ENCODE assay signal across 14 cellular contexts in the genomic region with DNA sequence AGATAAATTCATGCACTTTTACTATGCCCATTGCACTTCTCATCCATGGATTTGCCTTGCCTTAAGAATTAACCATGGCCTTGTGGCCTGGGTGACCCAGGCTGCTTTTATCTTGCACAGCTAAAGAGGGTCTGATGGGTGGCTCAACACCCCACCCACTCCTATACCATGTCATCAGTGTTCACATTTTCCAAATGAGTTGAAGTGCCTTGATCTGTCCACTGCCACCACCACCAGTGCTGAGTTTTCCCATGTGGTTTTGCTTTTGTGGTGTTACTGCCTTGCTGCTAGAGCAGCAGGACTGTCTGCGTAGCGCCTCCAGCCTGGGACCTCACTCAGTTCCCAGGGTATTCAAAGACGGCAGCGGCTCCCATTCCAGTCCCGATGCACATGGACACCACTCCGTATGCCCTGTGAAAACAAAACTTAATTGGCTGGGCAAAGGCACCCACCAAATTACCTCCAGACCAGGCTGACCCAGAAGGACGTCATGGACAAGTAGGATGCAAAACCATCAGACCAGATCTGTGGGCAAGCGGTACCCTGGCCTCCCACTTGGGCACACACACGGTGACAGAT. TPM values are rescaled to one million over a fixed set of nuclear protein-coding genes. Genes with fewer than 3 reads are reported as not detected.
DNase-seq lines count a peak whose midpoint lies in the region; ATAC-seq and TF ChIP-seq lines count a peak whose summit lies in the region.
"Had no signal": no experiment of that assay in that cellular context is flagged by ENCODE, and none has a peak within 500 bp of the region (broad histone marks: within the 10 kb centered on the region; RNA-seq: fewer than 3 reads in every experiment).

No MANE protein-coding gene starts in this region.

- TF ChIP-seq CTCF in type B pancreatic cell (conservative IDR thresholded peaks at IDR 0.05): no peak

- H3K9me3 Mint-ChIP-seq in activated T-helper 17 cell treated with anti-CD3 and anti-CD28 coated beads, Interleukin-2, amount 50 U/mL, for 72 hours: no peaks in the 10 kb centered on the region
- H3K9me3 Mint-ChIP-seq in type B pancreatic cell: no peaks in the 10 kb centered on the region

- ATAC-seq in activated T-helper 17 cell treated with anti-CD3 and anti-CD28 coated beads, Interleukin-2, amount 50 U/mL, for 72 hours (replicated peaks): no peak
- no peak for ATAC-seq in left lobe of liver
- no peak for ATAC-seq in GM21526 (IDR thresholded peaks at IDR 0.05; ENCODE audit: low FRiP score, unreplicated experiment)
- ATAC-seq: HepG2 had no signal

- no peaks in the 10 kb centered on the region for H3K27me3 Mint-ChIP-seq in activated T-helper 17 cell treated with anti-CD3 and anti-CD28 coated beads, Interleukin-2, amount 50 U/mL, for 72 hours
- H3K27me3 Mint-ChIP-seq in type B pancreatic cell: no peaks in the 10 kb centered on the region

- peaks cover 74% of the 10 kb centered on the region for H3K36me3 Mint-ChIP-seq in activated T-helper 17 cell treated with anti-CD3 and anti-CD28 coated beads, Interleukin-2, amount 50 U/mL, for 72 hours (ENCODE audit: low read depth)
- H3K36me3 Mint-ChIP-seq in type B pancreatic cell: peaks cover 15% of the 10 kb centered on the region

- H3K4me1 Mint-ChIP-seq in activated T-helper 17 cell treated with anti-CD3 and anti-CD28 coated beads, Interleukin-2, amount 50 U/mL, for 72 hours: no peaks in the 10 kb centered on the region
- H3K4me1 Mint-ChIP-seq in type B pancreatic cell (ENCODE audit: unreplicated experiment): no peaks in the 10 kb centered on the region

- H3K4me3 Mint-ChIP-seq in activated T-helper 17 cell treated with anti-CD3 and anti-CD28 coated beads, Interleukin-2, amount 50 U/mL, for 72 hours: no peak overlapping the region
- no peak overlapping the region for H3K4me3 Mint-ChIP-seq in type B pancreatic cell

- peak overlapping the region; percentile 17 for H3K27ac Mint-ChIP-seq in activated T-helper 17 cell treated with anti-CD3 and anti-CD28 coated beads, Interleukin-2, amount 50 U/mL, for 72 hours
- H3K27ac Mint-ChIP-seq in type B pancreatic cell: no peak overlapping the region

- peak; percentile 51 for DNase-seq in activated effector memory CD4-positive, alpha-beta T cell treated with anti-CD3 and anti-CD28 coated beads, Interleukin-2, amount 50 U/mL, for 16 hours
- no peak for DNase-seq in activated effector memory CD4-positive, alpha-beta T cell treated with Interleukin-2 at 50 U/mL for 16 hours
- DNase-seq in left lobe of liver (ENCODE audit: low spot score) (peak; percentile 38), type B pancreatic cell (ENCODE audit: extremely low spot score, unreplicated experiment) (peak; percentile 48), NCI-H748 treated with DMSO at 0.1 percent for 48 hours (lab: John Stamatoyannopoulos, UW) (no peak)
- DNase-seq: KG1, NCI-H1417 treated with DMSO at 0.1 percent for 48 hours, NCI-H1930, NCI-H446, OCI-M1, RPMI8226 had no signal

RNA-seq across cellular contexts. Expression of a gene that starts 14.1 kb away (rescaled TPM):
- total RNA-seq in activated T-helper 17 cell treated with anti-CD3 and anti-CD28 coated beads, Interleukin-2, amount 50 U/mL, for 72 hours: 10 to 100 TPM; 67.5 to 82.8 TPM
- 479 TPM for total RNA-seq in left lobe of liver
- total RNA-seq in type B pancreatic cell (ENCODE audit: low replicate concordance): 81.2 and 118 TPM in 2 replicates

RNA-seq across cellular contexts. Expression of a gene that starts 15.7 kb away (rescaled TPM):
- 10 to 100 TPM; 34.5 to 57.0 TPM for total RNA-seq in activated T-helper 17 cell treated with anti-CD3 and anti-CD28 coated beads, Interleukin-2, amount 50 U/mL, for 72 hours
- total RNA-seq in left lobe of liver (37.5 TPM), type B pancreatic cell (ENCODE audit: low replicate concordance) (31.1 and 55.6 TPM in 2 replicates)

RNA-seq across cellular contexts. Expression of a gene that starts 42.5 kb away (rescaled TPM):
- 10 to 100 TPM; 77.8 to 78.4 TPM for total RNA-seq in activated T-helper 17 cell treated with anti-CD3 and anti-CD28 coated beads, Interleukin-2, amount 50 U/mL, for 72 hours
- total RNA-seq in left lobe of liver (12.1 TPM), type B pancreatic cell (ENCODE audit: low replicate concordance) (41.1 and 51.1 TPM in 2 replicates)

Comparison
In these comparisons a context has a peak if more than half of its experiments do, and no peak if none do; other contexts are left out.
1. DNase-seq: peak in activated effector memory CD4-positive, alpha-beta T cell treated with anti-CD3 and anti-CD28 coated beads, Interleukin-2, amount 50 U/mL, for 16 hours (single experiment), left lobe of liver (single experiment) and type B pancreatic cell (single experiment); none in activated effector memory CD4-positive, alpha-beta T cell treated with Interleukin-2 at 50 U/mL for 16 hours (single experiment) and NCI-H748 treated with DMSO at 0.1 percent for 48 hours (single experiment).